7 cellular contexts compared by ENCODE assay signal in the genomic region with DNA sequence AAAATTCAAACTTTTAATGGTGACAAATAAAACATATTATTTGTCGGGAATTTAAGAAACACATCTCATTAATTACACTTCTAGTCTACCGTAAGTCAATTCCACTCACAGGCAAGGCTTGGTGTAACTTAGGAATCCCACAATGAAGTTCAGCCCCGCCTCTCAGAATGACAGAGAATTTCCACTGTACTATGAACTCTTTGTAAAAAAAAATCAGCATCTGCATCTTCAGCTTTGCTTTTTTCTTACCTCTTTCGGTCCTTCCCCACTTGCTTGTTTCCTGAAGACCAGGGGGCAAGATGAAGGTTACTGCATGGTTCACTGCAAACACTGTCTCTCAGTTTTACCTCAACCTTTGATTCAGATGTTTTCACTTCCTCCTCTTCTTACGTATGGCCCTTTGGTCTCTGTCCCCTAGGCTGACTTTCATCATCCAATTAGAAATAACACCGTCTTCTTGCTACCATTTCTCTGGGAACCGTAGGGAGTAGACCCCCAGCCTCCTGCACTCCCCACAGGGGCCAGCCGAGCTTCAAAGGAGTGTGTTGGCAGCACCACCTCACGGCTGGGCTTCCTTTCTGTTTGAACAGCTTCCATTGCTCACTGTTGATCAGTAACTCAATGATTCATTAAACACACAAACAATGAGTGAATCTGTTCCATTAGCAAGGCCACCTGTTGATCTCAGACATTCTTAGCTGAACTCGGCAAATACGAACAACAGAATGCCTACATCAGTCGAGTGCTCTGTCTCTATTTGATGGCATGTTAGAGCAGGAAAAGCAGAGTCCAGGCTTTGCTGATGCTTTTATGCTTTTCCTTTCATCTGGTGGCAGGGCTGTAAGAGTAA.
DNase-seq lines count a peak whose midpoint lies in the region; ATAC-seq and TF ChIP-seq lines count a peak whose summit lies in the region.

No MANE protein-coding gene starts in this region.

- H3K27me3 Mint-ChIP-seq in stimulated activated naive CD8-positive, alpha-beta T cell treated with anti-CD3 and anti-CD28 coated beads, Interleukin-15, Interleukin-2, amounts not matched to agents 100 ng/mL and 50 ng/mL, for 24 hours: no peaks in the 10 kb centered on the region

- TF ChIP-seq EP300 in esophagus muscularis mucosa (IDR thresholded peaks at IDR 0.05): no peak

- no peak for TF ChIP-seq CTCF in esophagus muscularis mucosa (IDR thresholded peaks at IDR 0.05)

- H3K27me3 ChIP-seq in ectodermal cell (ENCODE audit: control insufficient read depth, insufficient read depth, low read length, poor library complexity, severe bottlenecking) (no peaks in the 10 kb centered on the region), esophagus muscularis mucosa (no peaks in the 10 kb centered on the region)

- ATAC-seq in GM18907 (IDR thresholded peaks at IDR 0.05; ENCODE audit: unreplicated experiment) (peak; percentile 97), HG02798 (IDR thresholded peaks at IDR 0.05; ENCODE audit: poor library complexity, unreplicated experiment) (peak; percentile 95), Right ventricle myocardium superior (ENCODE audit: poor library complexity) (no peak)

- WGBS in ectodermal cell, 2 experiments: 33 to 38% methylated on average over 12 of the region's 12 CpGs
- WGBS in esophagus muscularis mucosa: 76% methylated on average over 12 of the region's 12 CpGs

- intact Hi-C loops in Right ventricle myocardium superior (cut with DNase I): no loop called here
- intact Hi-C loops in esophagus muscularis mucosa (cut with DNase I): no loop called here

- H3K9me3 ChIP-seq in ectodermal cell (ENCODE audit: control insufficient read depth, low read length) (no peaks in the 10 kb centered on the region), esophagus muscularis mucosa (no peaks in the 10 kb centered on the region)

- H3K4me3 ChIP-seq in ectodermal cell (ENCODE audit: insufficient read depth, low read depth, low read length) (no peak overlapping the region), esophagus muscularis mucosa (no peak overlapping the region)

- no peak for TF ChIP-seq POLR2A in esophagus muscularis mucosa (IDR thresholded peaks at IDR 0.05; ENCODE audit: low read depth)

- peaks cover 9% of the 10 kb centered on the region for H3K4me1 ChIP-seq in ectodermal cell (ENCODE audit: control insufficient read depth, insufficient read depth, low read length)
- H3K4me1 ChIP-seq in esophagus muscularis mucosa: no peaks in the 10 kb centered on the region

- DNase-seq in NCI-H1417 (lab: John Stamatoyannopoulos, UW) (peak; percentile 37 to 96 (median 81)), Right ventricle myocardium superior (no peak), esophagus muscularis mucosa (ENCODE audit: extremely low spot score) (no peak)

- no peaks in the 10 kb centered on the region for H3K36me3 Mint-ChIP-seq in stimulated activated naive CD8-positive, alpha-beta T cell treated with anti-CD3 and anti-CD28 coated beads, Interleukin-15, Interleukin-2, amounts not matched to agents 100 ng/mL and 50 ng/mL, for 24 hours (ENCODE audit: low read depth)

- H3K4me3 Mint-ChIP-seq in stimulated activated naive CD8-positive, alpha-beta T cell treated with anti-CD3 and anti-CD28 coated beads, Interleukin-15, Interleukin-2, amounts not matched to agents 100 ng/mL and 50 ng/mL, for 24 hours: peak overlapping the region; percentile 2

- H3K9me3 Mint-ChIP-seq in stimulated activated naive CD8-positive, alpha-beta T cell treated with anti-CD3 and anti-CD28 coated beads, Interleukin-15, Interleukin-2, amounts not matched to agents 100 ng/mL and 50 ng/mL, for 24 hours: no peaks in the 10 kb centered on the region

- H3K4me1 Mint-ChIP-seq in stimulated activated naive CD8-positive, alpha-beta T cell treated with anti-CD3 and anti-CD28 coated beads, Interleukin-15, Interleukin-2, amounts not matched to agents 100 ng/mL and 50 ng/mL, for 24 hours (ENCODE audit: low read depth): peaks cover 4% of the 10 kb centered on the region

- peak overlapping the region; percentile 66 for H3K27ac Mint-ChIP-seq in stimulated activated naive CD8-positive, alpha-beta T cell treated with anti-CD3 and anti-CD28 coated beads, Interleukin-15, Interleukin-2, amounts not matched to agents 100 ng/mL and 50 ng/mL, for 24 hours

- H3K36me3 ChIP-seq in ectodermal cell (ENCODE audit: control insufficient read depth, insufficient read depth, low read length) (no peaks in the 10 kb centered on the region), esophagus muscularis mucosa (no peaks in the 10 kb centered on the region)

- H3K27ac ChIP-seq in ectodermal cell (ENCODE audit: insufficient read depth, low read depth, low read length, poor library complexity, severe bottlenecking): peak overlapping the region; percentile 60
- no peak overlapping the region for H3K27ac ChIP-seq in esophagus muscularis mucosa (replicated peaks in 1 of 4)

Comparison
In these comparisons a context has a peak if more than half of its experiments do, and no peak if none do; other contexts are left out.
1. DNase-seq: peak in NCI-H1417 (3 of 3); none in Right ventricle myocardium superior (single experiment) and esophagus muscularis mucosa (single experiment).